Comparison of ENCODE assay signal across 17 cellular contexts in the genomic region with DNA sequence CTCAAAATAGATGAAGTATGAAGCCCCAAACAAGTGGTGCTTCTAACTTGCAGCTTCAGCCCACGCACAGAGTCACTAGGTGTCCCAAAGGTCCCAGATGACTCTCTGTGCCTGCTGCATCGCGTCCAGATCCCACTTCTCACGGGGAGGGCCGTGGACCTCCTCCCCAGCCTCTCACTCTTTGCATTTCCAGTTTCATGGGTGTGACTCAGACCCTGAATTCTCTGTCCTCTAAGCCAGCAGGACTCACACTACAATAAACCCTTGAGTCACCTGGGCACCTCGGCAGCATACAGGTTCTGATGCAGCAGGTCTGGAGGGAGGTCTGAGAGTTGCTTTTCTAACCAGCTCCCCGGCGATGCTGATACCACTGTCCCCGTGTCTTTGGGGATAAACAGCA.
"Had no signal": no experiment of that assay in that cellular context is flagged by ENCODE, and none has a peak within 500 bp of the region (broad histone marks: within the 10 kb centered on the region; RNA-seq: fewer than 3 reads in every experiment).

No MANE protein-coding gene starts in this region.

- DNase-seq: activated B cell treated with CpG ODN at 0.5 μM for 24 hours; activated CD4-positive, alpha-beta T cell treated with anti-CD3 and anti-CD28 coated beads, Interleukin-2, amount 10 ng/mL, durations not matched to agents 24 days and 14 days; amygdala; brain microvascular endothelial cell; cerebellar nuclear complex; dermis blood vessel endothelial cell; left colon; occipital lobe; psoas muscle; stimulated activated CD4-positive, alpha-beta T cell treated with anti-CD3 and anti-CD28 coated beads, Interleukin-12 subunit alpha, Interleukin-12 subunit beta, amount 100 ng/mL, for 4 hours; stimulated activated naive CD8-positive, alpha-beta T cell treated with anti-CD3 and anti-CD28 coated beads, Interleukin-15, Interleukin-2, amounts not matched to agents 100 U/mL and 50 U/mL, for 24 hours; T-helper 17 cell; upper lobe of right lung had no signal

- H3K9me3 Mint-ChIP-seq: activated B cell treated with CpG ODN at 0.5 μM for 24 hours; activated CD4-positive, alpha-beta T cell treated with anti-CD3 and anti-CD28 coated beads, Interleukin-2, amount 10 ng/mL, durations not matched to agents 24 days and 14 days; activated naive CD4-positive, alpha-beta T cell treated with anti-CD3 and anti-CD28 coated beads, Interleukin-2, amount 50 U/mL, for 72 hours; natural killer cell treated with Interleukin-12 subunit alpha and Interleukin-12 subunit beta and Interleukin-15 and Interleukin-18, amount 100 ng/mL, for 72 hours had no signal

- H3K9me3 ChIP-seq: psoas muscle, suprapubic skin, upper lobe of right lung had no signal

- H3K27me3 Mint-ChIP-seq: activated CD4-positive, alpha-beta T cell treated with anti-CD3 and anti-CD28 coated beads, Interleukin-2, amount 10 ng/mL, durations not matched to agents 24 days and 14 days had no signal

- ATAC-seq: activated naive CD4-positive, alpha-beta T cell treated with anti-CD3 and anti-CD28 coated beads, Interleukin-2, amount 50 U/mL, for 72 hours; left colon; natural killer cell treated with Interleukin-12 subunit alpha and Interleukin-12 subunit beta and Interleukin-15 and Interleukin-18, amount 100 ng/mL, for 72 hours; psoas muscle; sciatic nerve; stimulated activated naive CD8-positive, alpha-beta T cell treated with anti-CD3 and anti-CD28 coated beads, Interleukin-15, Interleukin-2, amounts not matched to agents 100 U/mL and 50 U/mL, for 24 hours; T-helper 17 cell; upper lobe of right lung had no signal

- H3K27ac Mint-ChIP-seq: activated B cell treated with CpG ODN at 0.5 μM for 24 hours; activated CD4-positive, alpha-beta T cell treated with anti-CD3 and anti-CD28 coated beads, Interleukin-2, amount 10 ng/mL, durations not matched to agents 24 days and 14 days; activated naive CD4-positive, alpha-beta T cell treated with anti-CD3 and anti-CD28 coated beads, Interleukin-2, amount 50 U/mL, for 72 hours; natural killer cell treated with Interleukin-12 subunit alpha and Interleukin-12 subunit beta and Interleukin-15 and Interleukin-18, amount 100 ng/mL, for 72 hours; T-helper 17 cell had no signal

- H3K4me1 Mint-ChIP-seq: activated B cell treated with CpG ODN at 0.5 μM for 24 hours; activated CD4-positive, alpha-beta T cell treated with anti-CD3 and anti-CD28 coated beads, Interleukin-2, amount 10 ng/mL, durations not matched to agents 24 days and 14 days had no signal

- H3K36me3 Mint-ChIP-seq: activated naive CD4-positive, alpha-beta T cell treated with anti-CD3 and anti-CD28 coated beads, Interleukin-2, amount 50 U/mL, for 72 hours; natural killer cell treated with Interleukin-12 subunit alpha and Interleukin-12 subunit beta and Interleukin-15 and Interleukin-18, amount 100 ng/mL, for 72 hours had no signal

- H3K27ac ChIP-seq: brain microvascular endothelial cell, psoas muscle, suprapubic skin, upper lobe of right lung had no signal

- H3K4me1 ChIP-seq: suprapubic skin, upper lobe of right lung had no signal

- H3K4me3 ChIP-seq: psoas muscle, suprapubic skin, upper lobe of right lung had no signal

- H3K4me3 Mint-ChIP-seq: activated B cell treated with CpG ODN at 0.5 μM for 24 hours; activated CD4-positive, alpha-beta T cell treated with anti-CD3 and anti-CD28 coated beads, Interleukin-2, amount 10 ng/mL, durations not matched to agents 24 days and 14 days; natural killer cell treated with Interleukin-12 subunit alpha and Interleukin-12 subunit beta and Interleukin-15 and Interleukin-18, amount 100 ng/mL, for 72 hours; T-helper 17 cell had no signal

- H3K27me3 ChIP-seq: brain microvascular endothelial cell, suprapubic skin, upper lobe of right lung had no signal

- H3K36me3 ChIP-seq: brain microvascular endothelial cell, suprapubic skin, upper lobe of right lung had no signal
